15 cellular contexts compared by ENCODE assay signal in genomic region chr4:109359040-109359646, GRCh38. TPM values are rescaled to one million over a fixed set of nuclear protein-coding genes. Genes with fewer than 3 reads are reported as not detected.
DNase-seq lines count a peak whose midpoint lies in the region; ATAC-seq and TF ChIP-seq lines count a peak whose summit lies in the region.
"Had no signal": no experiment of that assay in that cellular context is flagged by ENCODE, and none has a peak within 500 bp of the region (broad histone marks: within the 10 kb centered on the region; RNA-seq: fewer than 3 reads in every experiment).

No MANE protein-coding gene starts in this region.

- intact Hi-C loops in CD4-positive, alpha-beta memory T cell (cut with micrococcal nuclease), result no loop called here
- intact Hi-C loops in colonic mucosa (cut with DNase I) (no loop called here), left colon (cut with DNase I, micrococcal nuclease) (no loop called here)

- H3K9ac ChIP-seq in colonic mucosa (ENCODE audit: low read depth in 2 of 2, low read length in 2 of 2), result no peak overlapping the region

- peak overlapping the region in 4 of 7 donors; percentile 8 to 32 (median 17) for H3K27ac Mint-ChIP-seq in CD4-positive, alpha-beta memory T cell
- H3K27ac Mint-ChIP-seq in activated naive CD8-positive, alpha-beta T cell treated with anti-CD3 and anti-CD28 coated beads, Interleukin-2, amount 50 U/mL, for 24 hours, result no peak overlapping the region

- H3K4me3 Mint-ChIP-seq in CD4-positive, alpha-beta memory T cell, result peak overlapping the region in 6 of 8 donors; percentile 62 to 85 (median 69)
- H3K4me3 Mint-ChIP-seq in activated naive CD8-positive, alpha-beta T cell treated with anti-CD3 and anti-CD28 coated beads, Interleukin-2, amount 50 U/mL, for 24 hours, result no peak overlapping the region
- H3K4me3 Mint-ChIP-seq: neural crest cell had no signal

- H3K27ac ChIP-seq in CD4-positive, alpha-beta memory T cell (ENCODE audit: low read depth, low read length), result no peak overlapping the region
- no peak overlapping the region for H3K27ac ChIP-seq in colonic mucosa
- H3K27ac ChIP-seq: dorsolateral prefrontal cortex had no signal

- no peaks in the 10 kb centered on the region for H3K9me3 ChIP-seq in CD4-positive, alpha-beta memory T cell (ENCODE audit: control insufficient read depth in 1 of 2, low read length in 2 of 2)
- H3K9me3 ChIP-seq in colonic mucosa, result no peaks in the 10 kb centered on the region

- CTCF ChIA-PET in CD4-positive, alpha-beta memory T cell (lab: Charles Lee; ENCODE audit: partially characterized antibody), result interaction anchor here (0.7 kb wide), 1 partner anchor 1153 kb away, joined by 3 read pairs; no protein-coding TSS in a partner anchor

- peaks cover 0 to 2% (median 0%) of the 10 kb centered on the region in 8 donors for H3K9me3 Mint-ChIP-seq in CD4-positive, alpha-beta memory T cell
- no peaks in the 10 kb centered on the region for H3K9me3 Mint-ChIP-seq in activated naive CD8-positive, alpha-beta T cell treated with anti-CD3 and anti-CD28 coated beads, Interleukin-2, amount 50 U/mL, for 24 hours
- H3K9me3 Mint-ChIP-seq: neural crest cell had no signal

- H3K4me3 ChIP-seq in CD4-positive, alpha-beta memory T cell (ENCODE audit: low read length in 2 of 2), result no peak overlapping the region
- H3K4me3 ChIP-seq in colonic mucosa, result no peak overlapping the region
- H3K4me3 ChIP-seq: dorsolateral prefrontal cortex had no signal

- no peaks in the 10 kb centered on the region for H3K36me3 ChIP-seq in CD4-positive, alpha-beta memory T cell (ENCODE audit: insufficient read depth, low read length)
- H3K36me3 ChIP-seq in colonic mucosa, result no peaks in the 10 kb centered on the region

- peaks cover 24% of the 10 kb centered on the region for H3K4me1 ChIP-seq in CD4-positive, alpha-beta memory T cell (ENCODE audit: insufficient read depth, low read length)
- no peaks in the 10 kb centered on the region for H3K4me1 ChIP-seq in colonic mucosa

- ATAC-seq in GM19397 (IDR thresholded peaks at IDR 0.05; ENCODE audit: unreplicated experiment) (peak; percentile 68), HG03432 (IDR thresholded peaks at IDR 0.05; ENCODE audit: unreplicated experiment) (peak; percentile 69), left colon (no peak)
- ATAC-seq in activated naive CD8-positive, alpha-beta T cell treated with anti-CD3 and anti-CD28 coated beads, Interleukin-2, amount 50 U/mL, for 24 hours, result peak; percentile 78
- ATAC-seq: Right ventricle myocardium inferior had no signal

- peaks cover 22 to 37% (median 25%) of the 10 kb centered on the region in 4 donors for H3K4me1 Mint-ChIP-seq in CD4-positive, alpha-beta memory T cell
- H3K4me1 Mint-ChIP-seq in activated naive CD8-positive, alpha-beta T cell treated with anti-CD3 and anti-CD28 coated beads, Interleukin-2, amount 50 U/mL, for 24 hours, result peaks cover 27% of the 10 kb centered on the region

- no peak for TF ChIP-seq CTCF in colonic mucosa (IDR thresholded peaks at IDR 0.05)

- H3K27me3 ChIP-seq in CD4-positive, alpha-beta memory T cell (ENCODE audit: insufficient read depth, low read length), result no peaks in the 10 kb centered on the region
- no peaks in the 10 kb centered on the region for H3K27me3 ChIP-seq in colonic mucosa
- H3K27me3 ChIP-seq: dorsolateral prefrontal cortex had no signal

- DNase-seq in CD4-positive, alpha-beta memory T cell, result peak in 4 of 5 donors; percentile 41 to 57 (median 50)
- no peak for DNase-seq in activated naive CD8-positive, alpha-beta T cell treated with anti-CD3 and anti-CD28 coated beads, Interleukin-2, amount 50 U/mL, for 24 hours
- no peak for DNase-seq in colonic mucosa
- no peak for DNase-seq in left colon
- DNase-seq in NCI-H2171 (lab: John Stamatoyannopoulos, UW), result no peak
- DNase-seq in GM03348 (ENCODE audit: low spot score), result no peak
- DNase-seq: dorsolateral prefrontal cortex; NCI-H2029; stimulated activated CD4-positive, alpha-beta T cell treated with anti-CD3 and anti-CD28 coated beads, Interleukin-4, amount 100 ng/mL, for 24 hours; trophoblast cell had no signal

- H3K36me3 Mint-ChIP-seq in CD4-positive, alpha-beta memory T cell, result no peaks in the 10 kb centered on the region
- H3K36me3 Mint-ChIP-seq in activated naive CD8-positive, alpha-beta T cell treated with anti-CD3 and anti-CD28 coated beads, Interleukin-2, amount 50 U/mL, for 24 hours (ENCODE audit: low read depth), result no peaks in the 10 kb centered on the region

- H3K27me3 Mint-ChIP-seq in CD4-positive, alpha-beta memory T cell, result peaks cover 18 to 29% of the 10 kb centered on the region in 2 donors
- peaks cover 27% of the 10 kb centered on the region for H3K27me3 Mint-ChIP-seq in activated naive CD8-positive, alpha-beta T cell treated with anti-CD3 and anti-CD28 coated beads, Interleukin-2, amount 50 U/mL, for 24 hours

- POLR2A ChIA-PET in CD4-positive, alpha-beta memory T cell (lab: Charles Lee; ENCODE audit: partially characterized antibody), result interaction anchor here (1.3 kb wide), 1 partner anchor 10 kb away, joined by 3 read pairs; no protein-coding TSS in a partner anchor

RNA-seq across cellular contexts. Expression of gene COL25A1, which starts 56.7 kb away (rescaled TPM):
- total RNA-seq in CD4-positive, alpha-beta memory T cell, result under 1 TPM; 0.06 to 0.44 TPM
- under 1 TPM in 1 of 2 donors, not detected in 1; 0.55 TPM for polyA plus RNA-seq in CD4-positive, alpha-beta memory T cell
- total RNA-seq in colonic mucosa (under 1 TPM in 1 of 2 donors, not detected in 1; 0.29 TPM), left colon (under 1 TPM; 0.42 to 0.43 TPM)
- polyA plus RNA-seq: BJ had no signal

Comparison
In these comparisons a context has a peak if more than half of its experiments do, and no peak if none do; other contexts are left out.
1. DNase-seq: peak in CD4-positive, alpha-beta memory T cell (4 of 5); none in activated naive CD8-positive, alpha-beta T cell treated with anti-CD3 and anti-CD28 coated beads, Interleukin-2, amount 50 U/mL, for 24 hours (single experiment), colonic mucosa (single experiment), left colon (0 of 2), NCI-H2171 (single experiment) and GM03348 (single experiment).